28 cellular contexts compared by ENCODE assay signal in genomic region chr5:172365948-172366608, GRCh38.
"Had no signal": no experiment of that assay in that cellular context is flagged by ENCODE, and none has a peak within 500 bp of the region (broad histone marks: within the 10 kb centered on the region; RNA-seq: fewer than 3 reads in every experiment).

No MANE protein-coding gene starts in this region.

- H3K4me3 ChIP-seq: dorsolateral prefrontal cortex, left ventricle myocardium inferior, pancreas, thyroid gland had no signal

- H3K27ac ChIP-seq: left ventricle myocardium inferior, pancreas, thyroid gland had no signal

- ATAC-seq: activated T-cell treated with anti-CD3 and anti-CD28 coated beads, Interleukin-2, amount 50 U/mL, for 4 hours; effector memory CD8-positive, alpha-beta T cell; esophagus mucosa; pancreas had no signal

- H3K4me3 Mint-ChIP-seq: activated naive CD8-positive, alpha-beta T cell treated with anti-CD3 and anti-CD28 coated beads for 36 hours; activated T-cell treated with anti-CD3 and anti-CD28 coated beads, Interleukin-2, amount 50 U/mL, for 4 hours; central memory CD8-positive, alpha-beta T cell; effector memory CD8-positive, alpha-beta T cell; immature natural killer cell; nephron; stimulated activated naive CD8-positive, alpha-beta T cell treated with anti-CD3 and anti-CD28 coated beads, Interleukin-15, Interleukin-2, amounts not matched to agents 100 ng/mL and 50 ng/mL, for 24 hours had no signal

- H3K36me3 Mint-ChIP-seq: immature natural killer cell had no signal

- H3K36me3 ChIP-seq: pancreas had no signal

- H3K4me1 ChIP-seq: left ventricle myocardium inferior, pancreas, thyroid gland had no signal

- H3K9me3 Mint-ChIP-seq: activated T-cell treated with anti-CD3 and anti-CD28 coated beads, Interleukin-2, amount 50 U/mL, for 4 hours had no signal

- H3K9me3 ChIP-seq: pancreas, thyroid gland had no signal

- H3K4me1 Mint-ChIP-seq: nephron had no signal

- DNase-seq: activated CD4-positive, alpha-beta T cell treated with anti-CD3 and anti-CD28 coated beads for 4 hours; activated CD4-positive, alpha-beta T cell treated with anti-CD3 and anti-CD28 coated beads, Interleukin-2, amount 50 U/mL, for 48 hours; activated CD4-positive, CD25-positive, alpha-beta regulatory T cell; activated CD8-positive, alpha-beta memory T cell treated with anti-CD3 and anti-CD28 coated beads, Interleukin-2, amount 50 U/mL, for 48 hours; activated naive CD4-positive, alpha-beta T cell treated with Interleukin-2 at 50 U/mL for 16 hours; activated naive CD8-positive, alpha-beta T cell treated with anti-CD3 and anti-CD28 coated beads for 36 hours; activated T-cell treated with anti-CD3 and anti-CD28 coated beads, Interleukin-2, amount 50 U/mL, for 4 hours; dorsolateral prefrontal cortex; effector memory CD8-positive, alpha-beta T cell; foreskin melanocyte; immature natural killer cell; kidney glomerular epithelial cell; left ventricle myocardium inferior; midbrain; pancreas; right cardiac atrium; stimulated activated CD4-positive, alpha-beta T cell treated with anti-CD3 and anti-CD28 coated beads, Interleukin-12 subunit alpha, Interleukin-12 subunit beta, amount 100 ng/mL, for 4 hours; stimulated activated CD4-positive, alpha-beta T cell treated with anti-CD3 and anti-CD28 coated beads, Interleukin-4, amount 100 ng/mL, for 4 hours; substantia nigra; thyroid gland had no signal

- FAIRE-seq: astrocyte, colon, endothelial cell of umbilical vein, pancreas had no signal

- H3K27me3 Mint-ChIP-seq: stimulated activated naive CD8-positive, alpha-beta T cell treated with anti-CD3 and anti-CD28 coated beads, Interleukin-15, Interleukin-2, amounts not matched to agents 100 ng/mL and 50 ng/mL, for 24 hours had no signal

- H3K27me3 ChIP-seq: dorsolateral prefrontal cortex, pancreas, thyroid gland had no signal

- H3K27ac Mint-ChIP-seq: activated naive CD8-positive, alpha-beta T cell treated with anti-CD3 and anti-CD28 coated beads for 36 hours; activated T-helper 2 cell treated with anti-CD3 and anti-CD28 coated beads, Interferon-gamma antibody, Interleukin-2, Interleukin-4, amounts not matched to agents 10 μg/mL and 5 μg/mL and 100 μg/mL, durations not matched to agents 14 hours and 24 hours and 36 hours; effector memory CD8-positive, alpha-beta T cell; nephron; stimulated activated naive CD8-positive, alpha-beta T cell treated with anti-CD3 and anti-CD28 coated beads, Interleukin-15, Interleukin-2, amounts not matched to agents 100 ng/mL and 50 ng/mL, for 24 hours had no signal
